In genomic region chr15:65377105-65377975, GRCh38 we compare ENCODE assay signal across 8 cellular contexts. TPM values are rescaled to one million over a fixed set of nuclear protein-coding genes. Genes with fewer than 3 reads are reported as not detected.
DNase-seq lines count a peak whose midpoint lies in the region; ATAC-seq and TF ChIP-seq lines count a peak whose summit lies in the region.

No MANE protein-coding gene starts in this region.

- H2AK5ac ChIP-seq in trophoblast cell (ENCODE audit: low read length) = peak overlapping the region; percentile 74

- no peaks in the 10 kb centered on the region for H3K9me3 Mint-ChIP-seq in activated T-cell treated with anti-CD3 and anti-CD28 coated beads, Interleukin-2, amount 50 U/mL, for 24 hours
- H3K9me3 Mint-ChIP-seq in activated CD8-positive, alpha-beta T cell treated with anti-CD3 and anti-CD28 coated beads, Interleukin-2, amount 10 ng/mL, durations not matched to agents 7 days and 5 days (ENCODE audit: insufficient read depth) = no peaks in the 10 kb centered on the region

- CTCF ChIA-PET in activated CD8-positive, alpha-beta T cell treated with anti-CD3 and anti-CD28 coated beads, Interleukin-2, amount 10 ng/mL, durations not matched to agents 7 days and 5 days (lab: Charles Lee) = interaction anchor here (0.9 to 1.5 kb wide), 2 partner anchors 8 to 57 kb away, joined by 3 to 7 read pairs; no protein-coding TSS in a partner anchor

- peak overlapping the region; percentile 76 for H3K4me3 Mint-ChIP-seq in activated T-cell treated with anti-CD3 and anti-CD28 coated beads, Interleukin-2, amount 50 U/mL, for 24 hours
- peak overlapping the region; percentile 3 for H3K4me3 Mint-ChIP-seq in activated CD8-positive, alpha-beta T cell treated with anti-CD3 and anti-CD28 coated beads, Interleukin-2, amount 10 ng/mL, durations not matched to agents 7 days and 5 days

- H3K27ac ChIP-seq in heart right ventricle = no peak overlapping the region
- peak overlapping the region; percentile 93 for H3K27ac ChIP-seq in trophoblast cell (ENCODE audit: low read depth, low read length)

- H3K23ac ChIP-seq in trophoblast cell (ENCODE audit: low read length) = peak overlapping the region; percentile 17

- H3K36me3 ChIP-seq in heart right ventricle = no peaks in the 10 kb centered on the region
- peaks cover 23 to 27% of the 10 kb centered on the region in 2 experiments for H3K36me3 ChIP-seq in trophoblast cell (ENCODE audit: control insufficient read depth in 1 of 2, insufficient read depth in 2 of 2, low read length in 2 of 2)

- H3K79me2 ChIP-seq in trophoblast cell (ENCODE audit: control insufficient read depth, insufficient read depth, low read length, poor library complexity) = peaks cover 21% of the 10 kb centered on the region

- H3K36me3 Mint-ChIP-seq in activated T-cell treated with anti-CD3 and anti-CD28 coated beads, Interleukin-2, amount 50 U/mL, for 24 hours (ENCODE audit: low read depth) = no peaks in the 10 kb centered on the region
- no peaks in the 10 kb centered on the region for H3K36me3 Mint-ChIP-seq in activated CD8-positive, alpha-beta T cell treated with anti-CD3 and anti-CD28 coated beads, Interleukin-2, amount 10 ng/mL, durations not matched to agents 7 days and 5 days (ENCODE audit: low read depth)

- peaks cover 23% of the 10 kb centered on the region for H3K79me1 ChIP-seq in trophoblast cell (ENCODE audit: low read length)

- peak overlapping the region; percentile 61 for H3K4me2 ChIP-seq in trophoblast cell (ENCODE audit: low read length)

- peak; percentile 56 for ATAC-seq in activated CD8-positive, alpha-beta T cell treated with anti-CD3 and anti-CD28 coated beads, Interleukin-2, amount 10 ng/mL, durations not matched to agents 7 days and 5 days
- ATAC-seq in heart right ventricle (peak; percentile 46 to 75 (median 60)), GM18867 (IDR thresholded peaks at IDR 0.05; ENCODE audit: unreplicated experiment) (no peak)

- peak overlapping the region; percentile 67 for H3K9ac ChIP-seq in trophoblast cell (ENCODE audit: low read length)

- peak overlapping the region in 9 of 10 donors; percentile 47 to 74 (median 62) for H3K4me3 ChIP-seq in heart right ventricle
- peak overlapping the region; percentile 98 for H3K4me3 ChIP-seq in trophoblast cell (ENCODE audit: low read depth, low read length)

- H3K4me1 ChIP-seq in heart right ventricle = peaks cover 8 to 21% (median 18%) of the 10 kb centered on the region in 9 donors
- peaks cover 13 to 15% of the 10 kb centered on the region in 2 experiments for H3K4me1 ChIP-seq in trophoblast cell (ENCODE audit: control insufficient read depth in 1 of 2, insufficient read depth in 2 of 2, low read length in 2 of 2)

- H3K18ac ChIP-seq in trophoblast cell (ENCODE audit: low read length) = peak overlapping the region; percentile 98

- peak overlapping the region; percentile 85 for H2AFZ ChIP-seq in trophoblast cell (ENCODE audit: insufficient read depth, low read length, poor library complexity)

- H3K4me1 Mint-ChIP-seq in activated T-cell treated with anti-CD3 and anti-CD28 coated beads, Interleukin-2, amount 50 U/mL, for 24 hours (ENCODE audit: low read depth) = peaks cover 13% of the 10 kb centered on the region
- H3K4me1 Mint-ChIP-seq in activated CD8-positive, alpha-beta T cell treated with anti-CD3 and anti-CD28 coated beads, Interleukin-2, amount 10 ng/mL, durations not matched to agents 7 days and 5 days (ENCODE audit: low read depth) = peaks cover 13% of the 10 kb centered on the region

- peak; percentile 46 for DNase-seq in activated T-cell treated with anti-CD3 and anti-CD28 coated beads, Interleukin-2, amount 50 U/mL, for 24 hours
- DNase-seq in activated T-cell treated with anti-CD3 and anti-CD28 coated beads for 4 hours (no peak), heart right ventricle (no peak), trophoblast cell (peak in 1 of 2 donors; percentile 31), NCI-H1930 (lab: John Stamatoyannopoulos, UW) (no peak), cortex of kidney (lab: John Stamatoyannopoulos, UW) (no peak)
- DNase-seq in activated CD8-positive, alpha-beta T cell treated with anti-CD3 and anti-CD28 coated beads, Interleukin-2, amount 10 ng/mL, durations not matched to agents 7 days and 5 days = no peak

- H4K91ac ChIP-seq in trophoblast cell (ENCODE audit: low read depth, low read length) = peak overlapping the region; percentile 97

- H3K4ac ChIP-seq in trophoblast cell (ENCODE audit: low read depth, low read length) = peak overlapping the region; percentile 96

- H3K27ac Mint-ChIP-seq in activated T-cell treated with anti-CD3 and anti-CD28 coated beads, Interleukin-2, amount 50 U/mL, for 24 hours = no peak overlapping the region
- no peak overlapping the region for H3K27ac Mint-ChIP-seq in activated CD8-positive, alpha-beta T cell treated with anti-CD3 and anti-CD28 coated beads, Interleukin-2, amount 10 ng/mL, durations not matched to agents 7 days and 5 days

- POLR2A ChIA-PET in activated CD8-positive, alpha-beta T cell treated with anti-CD3 and anti-CD28 coated beads, Interleukin-2, amount 10 ng/mL, durations not matched to agents 7 days and 5 days (lab: Charles Lee) = interaction anchor here (1.4 to 1.6 kb wide), 2 partner anchors 73 kb away, joined by 6 to 8 read pairs; partner anchors contain the start of gene RNU5B-1

- peak overlapping the region; percentile 63 for H4K12ac ChIP-seq in trophoblast cell (ENCODE audit: low read depth, low read length)

- H3K9me3 ChIP-seq in heart right ventricle (no peaks in the 10 kb centered on the region), trophoblast cell (ENCODE audit: insufficient read depth, low read depth, low read length) (no peaks in the 10 kb centered on the region)

- H3K14ac ChIP-seq in trophoblast cell (ENCODE audit: low read length) = peak overlapping the region; percentile 94

- peak overlapping the region; percentile 90 for H2BK120ac ChIP-seq in trophoblast cell (ENCODE audit: insufficient read depth, low read length, poor library complexity)

- H2BK5ac ChIP-seq in trophoblast cell (ENCODE audit: low read depth, low read length, poor library complexity) = peak overlapping the region; percentile 95

- intact Hi-C loops in heart right ventricle (cut with DNase I) = loop anchor here in 1 of 10 donors (5.0 kb wide), 1 partner anchor 35 kb away; no protein-coding TSS in a partner anchor

- H4K8ac ChIP-seq in trophoblast cell (ENCODE audit: low read depth, low read length) = peak overlapping the region; percentile 83

- H3K27me3 Mint-ChIP-seq in activated T-cell treated with anti-CD3 and anti-CD28 coated beads, Interleukin-2, amount 50 U/mL, for 24 hours = peaks cover 71% of the 10 kb centered on the region
- H3K27me3 Mint-ChIP-seq in activated CD8-positive, alpha-beta T cell treated with anti-CD3 and anti-CD28 coated beads, Interleukin-2, amount 10 ng/mL, durations not matched to agents 7 days and 5 days (ENCODE audit: low read depth) = peaks cover 63% of the 10 kb centered on the region

- 0 to 1% methylated on average over 68 to 99 of the region's 99 CpGs for WGBS in heart right ventricle, 2 donors
- no CpG with 5 or more reads among the region's 99 CpGs for WGBS in trophoblast cell (ENCODE audit: extremely low coverage, insufficient coverage, insufficient read length)

- no peak for TF ChIP-seq CTCF in heart right ventricle (IDR thresholded peaks at IDR 0.05)

- H3K27me3 ChIP-seq in heart right ventricle (peaks cover 0 to 83% (median 58%) of the 10 kb centered on the region in 7 donors), trophoblast cell (ENCODE audit: insufficient read depth, low read length) (no peaks in the 10 kb centered on the region)

- H2BK12ac ChIP-seq in trophoblast cell (ENCODE audit: low read length) = peak overlapping the region; percentile 58

RNA-seq across cellular contexts. Expression of gene IGDCC3, which starts 0.5 kb away (rescaled TPM):
- not detected for total RNA-seq in activated CD8-positive, alpha-beta T cell treated with anti-CD3 and anti-CD28 coated beads, Interleukin-2, amount 10 ng/mL, durations not matched to agents 7 days and 5 days
- total RNA-seq in heart right ventricle = under 1 TPM in 7 of 10 donors, not detected in 3; 0.05 to 0.57 (median 0.16) TPM
- polyA plus RNA-seq in heart right ventricle = under 1 TPM in 1 of 2 donors, not detected in 1; under 0.01 TPM
- 144 and 157 TPM in 2 replicates for polyA plus RNA-seq in trophoblast cell (2013)

RNA-seq across cellular contexts. Expression of gene IGDCC4, which starts 45.4 kb away (rescaled TPM):
- under 1 TPM in 1 of 2 experiments, not detected in 1; 0.08 TPM for total RNA-seq in activated CD8-positive, alpha-beta T cell treated with anti-CD3 and anti-CD28 coated beads, Interleukin-2, amount 10 ng/mL, durations not matched to agents 7 days and 5 days
- total RNA-seq in heart right ventricle = 1 to 10 TPM in 5 of 10 donors, under 1 TPM in 5; 0.37 to 2.2 (median 0.94) TPM
- polyA plus RNA-seq in heart right ventricle = 1 to 10 TPM in 1 of 2 donors, under 1 TPM in 1; 0.35 to 1.2 TPM
- 2.7 and 2.9 TPM in 2 replicates for polyA plus RNA-seq in trophoblast cell (2013)
